14 cellular contexts compared by ENCODE assay signal in genomic region chr13:48266967-48267639, GRCh38. TPM values are rescaled to one million over a fixed set of nuclear protein-coding genes. Genes with fewer than 3 reads are reported as not detected.
DNase-seq lines count a peak whose midpoint lies in the region; ATAC-seq and TF ChIP-seq lines count a peak whose summit lies in the region.
"Had no signal": no experiment of that assay in that cellular context is flagged by ENCODE, and none has a peak within 500 bp of the region (broad histone marks: within the 10 kb centered on the region; RNA-seq: fewer than 3 reads in every experiment).

No MANE protein-coding gene starts in this region.

- no peaks in the 10 kb centered on the region for H3K27me3 Mint-ChIP-seq in activated CD8-positive, alpha-beta T cell treated with anti-CD3 and anti-CD28 coated beads for 36 hours
- no peaks in the 10 kb centered on the region for H3K27me3 Mint-ChIP-seq in activated CD8-positive, alpha-beta T cell treated with anti-CD3 and anti-CD28 coated beads, Interleukin-2, amount 10 ng/mL, durations not matched to agents 7 days and 5 days (ENCODE audit: low read depth)
- no peaks in the 10 kb centered on the region for H3K27me3 Mint-ChIP-seq in neural crest cell (ENCODE audit: low read depth)
- H3K27me3 Mint-ChIP-seq: stimulated activated memory B cell treated with anti-CD40 and anti-IgM and Interleukin-4, amounts not matched to agents 10 μg/mL and 1 μg/mL and 100 μg/mL, for 72 hours had no signal

- no peak overlapping the region for H3K4me3 Mint-ChIP-seq in activated CD8-positive, alpha-beta T cell treated with anti-CD3 and anti-CD28 coated beads for 36 hours
- no peak overlapping the region for H3K4me3 Mint-ChIP-seq in activated CD8-positive, alpha-beta T cell treated with anti-CD3 and anti-CD28 coated beads, Interleukin-2, amount 10 ng/mL, durations not matched to agents 7 days and 5 days
- no peak overlapping the region for H3K4me3 Mint-ChIP-seq in neural crest cell
- H3K4me3 Mint-ChIP-seq: stimulated activated memory B cell treated with anti-CD40 and anti-IgM and Interleukin-4, amounts not matched to agents 10 μg/mL and 1 μg/mL and 100 μg/mL, for 72 hours had no signal

- H3K27ac Mint-ChIP-seq in activated CD8-positive, alpha-beta T cell treated with anti-CD3 and anti-CD28 coated beads for 36 hours = peak overlapping the region; percentile 32
- no peak overlapping the region for H3K27ac Mint-ChIP-seq in activated CD8-positive, alpha-beta T cell treated with anti-CD3 and anti-CD28 coated beads, Interleukin-2, amount 10 ng/mL, durations not matched to agents 7 days and 5 days
- H3K27ac Mint-ChIP-seq in neural crest cell (ENCODE audit: unreplicated experiment) = peak overlapping the region; percentile 28

- peaks cover 21% of the 10 kb centered on the region for H3K36me3 Mint-ChIP-seq in activated CD8-positive, alpha-beta T cell treated with anti-CD3 and anti-CD28 coated beads for 36 hours (ENCODE audit: low read depth)
- peaks cover 61% of the 10 kb centered on the region for H3K36me3 Mint-ChIP-seq in activated CD8-positive, alpha-beta T cell treated with anti-CD3 and anti-CD28 coated beads, Interleukin-2, amount 10 ng/mL, durations not matched to agents 7 days and 5 days (ENCODE audit: low read depth)
- peaks cover 28% of the 10 kb centered on the region for H3K36me3 Mint-ChIP-seq in neural crest cell (ENCODE audit: low read depth)

- POLR2A ChIA-PET in activated CD8-positive, alpha-beta T cell treated with anti-CD3 and anti-CD28 coated beads for 36 hours (lab: Charles Lee) = no interaction called here
- POLR2A ChIA-PET in activated CD8-positive, alpha-beta T cell treated with anti-CD3 and anti-CD28 coated beads, Interleukin-2, amount 10 ng/mL, durations not matched to agents 7 days and 5 days (lab: Charles Lee) = no interaction called here

- no peaks in the 10 kb centered on the region for H3K9me3 Mint-ChIP-seq in activated CD8-positive, alpha-beta T cell treated with anti-CD3 and anti-CD28 coated beads for 36 hours
- no peaks in the 10 kb centered on the region for H3K9me3 Mint-ChIP-seq in activated CD8-positive, alpha-beta T cell treated with anti-CD3 and anti-CD28 coated beads, Interleukin-2, amount 10 ng/mL, durations not matched to agents 7 days and 5 days (ENCODE audit: insufficient read depth)
- H3K9me3 Mint-ChIP-seq in neural crest cell = no peaks in the 10 kb centered on the region
- H3K9me3 Mint-ChIP-seq: stimulated activated memory B cell treated with anti-CD40 and anti-IgM and Interleukin-4, amounts not matched to agents 10 μg/mL and 1 μg/mL and 100 μg/mL, for 72 hours had no signal

- DNase-seq in activated CD8-positive, alpha-beta T cell treated with anti-CD3 and anti-CD28 coated beads for 36 hours = no peak
- DNase-seq in activated CD8-positive, alpha-beta T cell treated with anti-CD3 and anti-CD28 coated beads, Interleukin-2, amount 10 ng/mL, durations not matched to agents 7 days and 5 days = no peak
- DNase-seq in LHCN-M2 (ENCODE audit: low read depth) = peak; percentile 6
- peak; percentile 11 for DNase-seq in epithelial cell of esophagus (ENCODE audit: low read depth)
- no peak for DNase-seq in neural crest cell (ENCODE audit: low read depth, low spot score)
- no peak for DNase-seq in activated T-cell treated with anti-CD3 and anti-CD28 coated beads, Interleukin-2, amount 50 U/mL, for 48 hours
- DNase-seq: GF-D8, NCI-H187 treated with DMSO at 0.1 percent for 48 hours, sigmoid colon had no signal

- intact Hi-C loops in activated CD8-positive, alpha-beta T cell treated with anti-CD3 and anti-CD28 coated beads for 36 hours (cut with micrococcal nuclease) = no loop called here

- no peak for ATAC-seq in activated CD8-positive, alpha-beta T cell treated with anti-CD3 and anti-CD28 coated beads for 36 hours
- ATAC-seq in activated CD8-positive, alpha-beta T cell treated with anti-CD3 and anti-CD28 coated beads, Interleukin-2, amount 10 ng/mL, durations not matched to agents 7 days and 5 days = no peak
- ATAC-seq in HG03460 (IDR thresholded peaks at IDR 0.05; ENCODE audit: unreplicated experiment) (no peak), GM18858 (IDR thresholded peaks at IDR 0.05; ENCODE audit: unreplicated experiment) (no peak)
- ATAC-seq: K562; stimulated activated memory B cell treated with anti-CD40 and anti-IgM and Interleukin-4, amounts not matched to agents 10 μg/mL and 1 μg/mL and 100 μg/mL, for 72 hours had no signal

- no peak overlapping the region for H3K4me3 ChIP-seq in epithelial cell of esophagus (ENCODE audit: low read length)
- H3K4me3 ChIP-seq: BLaER1, K562, sigmoid colon had no signal

- CTCF ChIA-PET in activated CD8-positive, alpha-beta T cell treated with anti-CD3 and anti-CD28 coated beads for 36 hours (lab: Charles Lee) = interaction anchor here (1.4 to 3.9 kb wide), 2 partner anchors 14 to 140 kb away, joined by 4 to 19 read pairs; no protein-coding TSS in a partner anchor
- CTCF ChIA-PET in activated CD8-positive, alpha-beta T cell treated with anti-CD3 and anti-CD28 coated beads, Interleukin-2, amount 10 ng/mL, durations not matched to agents 7 days and 5 days (lab: Charles Lee) = interaction anchor here (1.1 to 1.3 kb wide), 2 partner anchors 172 to 464 kb away, joined by 3 to 4 read pairs; partner anchors contain the start of gene MED4

- peaks cover 49% of the 10 kb centered on the region for H3K4me1 Mint-ChIP-seq in activated CD8-positive, alpha-beta T cell treated with anti-CD3 and anti-CD28 coated beads for 36 hours (ENCODE audit: low read depth)
- peaks cover 24% of the 10 kb centered on the region for H3K4me1 Mint-ChIP-seq in activated CD8-positive, alpha-beta T cell treated with anti-CD3 and anti-CD28 coated beads, Interleukin-2, amount 10 ng/mL, durations not matched to agents 7 days and 5 days (ENCODE audit: low read depth)
- peaks cover 4% of the 10 kb centered on the region for H3K4me1 Mint-ChIP-seq in neural crest cell

- no peak for TF ChIP-seq CTCF in activated CD8-positive, alpha-beta T cell treated with anti-CD3 and anti-CD28 coated beads for 36 hours (IDR thresholded peaks at IDR 0.05)
- TF ChIP-seq CTCF in epithelial cell of esophagus (IDR thresholded peaks at IDR 0.05; ENCODE audit: insufficient read depth, low read depth, low read length, missing control alignments) (no peak), neural crest cell (conservative IDR thresholded peaks at IDR 0.05) (no peak)

RNA-seq across cellular contexts. Expression of gene ITM2B, which starts 34.1 kb away (rescaled TPM):
- total RNA-seq in activated CD8-positive, alpha-beta T cell treated with anti-CD3 and anti-CD28 coated beads for 36 hours = 10 to 100 TPM; 85.5 to 91.2 TPM
- 100 to 1,000 TPM; 243 to 244 TPM for total RNA-seq in activated CD8-positive, alpha-beta T cell treated with anti-CD3 and anti-CD28 coated beads, Interleukin-2, amount 10 ng/mL, durations not matched to agents 7 days and 5 days
- total RNA-seq in LHCN-M2 (2014; rRNA removed) = 141 and 144 TPM in 2 replicates
- polyA plus RNA-seq in LHCN-M2 (2012) = 128 TPM
- total RNA-seq in neural crest cell = 126 and 127 TPM in 2 replicates

RNA-seq across cellular contexts. Expression of gene RB1, which starts 36.4 kb away (rescaled TPM):
- total RNA-seq in activated CD8-positive, alpha-beta T cell treated with anti-CD3 and anti-CD28 coated beads for 36 hours = 10 to 100 TPM; 26.4 to 29.2 TPM
- 10 to 100 TPM; 61.7 to 64.6 TPM for total RNA-seq in activated CD8-positive, alpha-beta T cell treated with anti-CD3 and anti-CD28 coated beads, Interleukin-2, amount 10 ng/mL, durations not matched to agents 7 days and 5 days
- 50.6 and 58.2 TPM in 2 replicates for total RNA-seq in LHCN-M2 (2014; rRNA removed)
- 13.2 TPM for polyA plus RNA-seq in LHCN-M2 (2012)
- total RNA-seq in neural crest cell = 45.9 and 48.0 TPM in 2 replicates

Comparison
In these comparisons a context has a peak if more than half of its experiments do, and no peak if none do; other contexts are left out.
1. DNase-seq: peak in LHCN-M2 (single experiment) and epithelial cell of esophagus (single experiment); none in activated CD8-positive, alpha-beta T cell treated with anti-CD3 and anti-CD28 coated beads for 36 hours (single experiment), activated CD8-positive, alpha-beta T cell treated with anti-CD3 and anti-CD28 coated beads, Interleukin-2, amount 10 ng/mL, durations not matched to agents 7 days and 5 days (single experiment), neural crest cell (single experiment) and activated T-cell treated with anti-CD3 and anti-CD28 coated beads, Interleukin-2, amount 50 U/mL, for 48 hours (0 of 2).